In genomic region chr9:95230046-95230445, GRCh38 we compare ENCODE assay signal across 15 cellular contexts.
"Had no signal": no experiment of that assay in that cellular context is flagged by ENCODE, and none has a peak within 500 bp of the region (broad histone marks: within the 10 kb centered on the region; RNA-seq: fewer than 3 reads in every experiment).

No MANE protein-coding gene starts in this region.

- H3K27ac Mint-ChIP-seq: activated CD4-positive, alpha-beta T cell treated with anti-CD3 and anti-CD28 coated beads, Interleukin-2, amount 10 ng/mL, durations not matched to agents 7 days and 5 days; activated naive CD8-positive, alpha-beta T cell; activated T-cell treated with anti-CD3 and anti-CD28 coated beads, Interleukin-2, amount 50 U/mL, for 72 hours; natural killer cell treated with Interleukin-12 subunit alpha and Interleukin-12 subunit beta and Interleukin-15 and Interleukin-18, amount 100 ng/mL, for 72 hours had no signal

- H3K4me1 ChIP-seq: esophagus muscularis mucosa, prostate gland had no signal

- H3K4me1 Mint-ChIP-seq: activated CD4-positive, alpha-beta T cell treated with anti-CD3 and anti-CD28 coated beads, Interleukin-2, amount 10 ng/mL, durations not matched to agents 7 days and 5 days had no signal

- ATAC-seq: activated T-cell treated with anti-CD3 and anti-CD28 coated beads, Interleukin-2, amount 50 U/mL, for 72 hours; natural killer cell treated with Interleukin-12 subunit alpha and Interleukin-12 subunit beta and Interleukin-15 and Interleukin-18, amount 100 ng/mL, for 72 hours; right cardiac atrium; stimulated activated naive CD8-positive, alpha-beta T cell treated with anti-CD3 and anti-CD28 coated beads, Interleukin-15, Interleukin-2, amounts not matched to agents 100 U/mL and 50 U/mL, for 24 hours had no signal

- H3K27me3 Mint-ChIP-seq: activated CD4-positive, alpha-beta T cell treated with anti-CD3 and anti-CD28 coated beads, Interleukin-2, amount 10 ng/mL, durations not matched to agents 7 days and 5 days; activated naive CD8-positive, alpha-beta T cell; natural killer cell treated with Interleukin-12 subunit alpha and Interleukin-12 subunit beta and Interleukin-15 and Interleukin-18, amount 100 ng/mL, for 72 hours had no signal

- H3K27ac ChIP-seq: esophagus muscularis mucosa, prostate gland, transverse colon had no signal

- H3K36me3 ChIP-seq: prostate gland, transverse colon had no signal

- H3K4me3 Mint-ChIP-seq: activated CD4-positive, alpha-beta T cell treated with anti-CD3 and anti-CD28 coated beads, Interleukin-2, amount 10 ng/mL, durations not matched to agents 7 days and 5 days; activated naive CD8-positive, alpha-beta T cell; activated T-cell treated with anti-CD3 and anti-CD28 coated beads, Interleukin-2, amount 50 U/mL, for 72 hours; natural killer cell treated with Interleukin-12 subunit alpha and Interleukin-12 subunit beta and Interleukin-15 and Interleukin-18, amount 100 ng/mL, for 72 hours had no signal

- DNase-seq: activated CD4-positive, alpha-beta T cell treated with anti-CD3 and anti-CD28 coated beads, Interleukin-2, amount 10 ng/mL, durations not matched to agents 7 days and 5 days; activated CD8-positive, alpha-beta memory T cell treated with anti-CD3 and anti-CD28 coated beads, Interleukin-2, amount 50 U/mL, for 48 hours; activated gamma-delta T cell; activated T-cell treated with anti-CD3 and anti-CD28 coated beads, Interleukin-2, amount 50 U/mL, for 72 hours; amniotic stem cell; caudate nucleus; occipital lobe; right cardiac atrium; small intestine; stimulated activated naive CD8-positive, alpha-beta T cell treated with anti-CD3 and anti-CD28 coated beads, Interleukin-15, Interleukin-2, amounts not matched to agents 100 U/mL and 50 U/mL, for 24 hours; transverse colon had no signal

- H3K27me3 ChIP-seq: esophagus muscularis mucosa, transverse colon had no signal

- H3K9me3 Mint-ChIP-seq: natural killer cell treated with Interleukin-12 subunit alpha and Interleukin-12 subunit beta and Interleukin-15 and Interleukin-18, amount 100 ng/mL, for 72 hours had no signal

- H3K9me3 ChIP-seq: esophagus muscularis mucosa, prostate gland, transverse colon had no signal

- H3K4me3 ChIP-seq: esophagus muscularis mucosa, prostate gland, transverse colon had no signal
